In the genomic region with DNA sequence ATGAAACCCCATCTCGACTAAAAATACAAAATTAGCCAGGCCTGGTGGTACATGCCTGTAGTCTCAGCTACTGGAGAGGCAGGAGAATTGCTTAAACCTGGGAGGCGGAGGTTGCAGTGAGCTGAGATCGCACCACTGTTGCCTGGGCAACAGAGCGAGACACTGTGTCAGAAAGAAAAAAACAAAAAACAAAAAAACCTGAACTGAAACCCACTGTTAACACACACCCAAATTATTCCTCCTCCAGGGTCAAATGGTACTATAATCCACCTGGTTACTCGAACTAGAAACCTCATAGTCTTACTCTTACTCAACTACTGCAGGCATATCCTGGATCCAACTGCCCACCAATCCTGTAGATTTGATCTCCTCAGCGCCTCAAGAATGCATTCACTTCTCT, we compare ENCODE assay signal across 13 cellular contexts. TPM values are rescaled to one million over a fixed set of nuclear protein-coding genes. Genes with fewer than 3 reads are reported as not detected.
DNase-seq lines count a peak whose midpoint lies in the region; ATAC-seq and TF ChIP-seq lines count a peak whose summit lies in the region.
"Had no signal": no experiment of that assay in that cellular context is flagged by ENCODE, and none has a peak within 500 bp of the region (broad histone marks: within the 10 kb centered on the region; RNA-seq: fewer than 3 reads in every experiment).

No MANE protein-coding gene starts in this region.

- TF ChIP-seq CTCF in GM12865 (IDR thresholded peaks at IDR 0.05; ENCODE audit: insufficient read depth, low read depth, low read length, missing control alignments) (no peak), mammary epithelial cell (conservative IDR thresholded peaks at IDR 0.05 in 1 of 2, IDR thresholded peaks at IDR 0.05 in 1 of 2; ENCODE audit: extremely low read depth in 1 of 2, insufficient read depth in 1 of 2, low read depth in 1 of 2, low read length in 2 of 2) (no peak)

- no peaks in the 10 kb centered on the region for H3K79me2 ChIP-seq in mammary epithelial cell (ENCODE audit: insufficient read depth, low read length)

- H3K9ac ChIP-seq in mammary epithelial cell (ENCODE audit: insufficient read depth, low read length): no peak overlapping the region
- H3K9ac ChIP-seq: BLaER1 treated with 17β-estradiol and CSF1 and Interleukin-3, amounts not matched to agents 10 nM and 100 nM had no signal

- H3K27me3 ChIP-seq in mammary epithelial cell (ENCODE audit: insufficient read depth, low read length): no peaks in the 10 kb centered on the region
- H3K27me3 ChIP-seq: BLaER1 treated with 17β-estradiol and CSF1 and Interleukin-3, amounts not matched to agents 10 nM and 100 nM had no signal

- peaks cover 12% of the 10 kb centered on the region for H3K36me3 Mint-ChIP-seq in IgD-negative memory B cell

- H3K4me3 ChIP-seq in GM12865 (ENCODE audit: low read depth, low read length) (no peak overlapping the region), mammary epithelial cell (replicated peaks in 1 of 3; ENCODE audit: insufficient read depth in 1 of 3, low read depth in 2 of 3, low read length in 3 of 3) (no peak overlapping the region)
- H3K4me3 ChIP-seq: BLaER1 treated with 17β-estradiol and CSF1 and Interleukin-3, amounts not matched to agents 10 nM and 100 nM; lung had no signal

- no peak overlapping the region for H3K27ac ChIP-seq in mammary epithelial cell (ENCODE audit: insufficient read depth, low read depth, low read length)
- H3K27ac ChIP-seq: BLaER1 treated with 17β-estradiol and CSF1 and Interleukin-3, amounts not matched to agents 10 nM and 100 nM had no signal

- WGBS in mammary epithelial cell (ENCODE audit: low coverage, missing lambda C conversion rate): 89% methylated on average over 6 of the region's 6 CpGs

- H3K4me1 Mint-ChIP-seq in IgD-negative memory B cell: peaks cover 17 to 26% (median 26%) of the 10 kb centered on the region in 3 donors

- H3K4me2 ChIP-seq in mammary epithelial cell (ENCODE audit: insufficient read depth, low read depth, low read length): no peak overlapping the region
- H3K4me2 ChIP-seq: BLaER1 treated with 17β-estradiol and CSF1 and Interleukin-3, amounts not matched to agents 10 nM and 100 nM had no signal

- in situ Hi-C loops in mammary epithelial cell (cut with MboI; ENCODE audit: low sequenced_read_pairs in 2 of 2): no loop called here
- in situ Hi-C loops in ACHN (cut with HindIII; ENCODE audit: low pct_ligation_motif_present, low pct_unique_long_range_greater_than_20kb, low sequenced_read_pairs): no loop called here

- ATAC-seq in GM19351 (IDR thresholded peaks at IDR 0.05; ENCODE audit: unreplicated experiment) (peak; percentile 87), HG02852 (IDR thresholded peaks at IDR 0.05; ENCODE audit: unreplicated experiment) (peak; percentile 91)

- H4K20me1 ChIP-seq in mammary epithelial cell (ENCODE audit: insufficient read depth, low read length): no peaks in the 10 kb centered on the region
- H4K20me1 ChIP-seq: BLaER1 treated with 17β-estradiol and CSF1 and Interleukin-3, amounts not matched to agents 10 nM and 100 nM had no signal

- no peaks in the 10 kb centered on the region for H3K9me3 ChIP-seq in mammary epithelial cell (replicated peaks; ENCODE audit: insufficient read depth, low read length)
- H3K9me3 ChIP-seq: BLaER1 treated with 17β-estradiol and CSF1 and Interleukin-3, amounts not matched to agents 10 nM and 100 nM had no signal

- DNase-seq in GM12865 (ENCODE audit: low read depth) (peak; percentile 79), mammary epithelial cell (no peak), NCI-H2171 treated with DMSO at 0.1 percent for 48 hours (lab: John Stamatoyannopoulos, UW) (no peak), ACHN (no peak)
- DNase-seq in stimulated activated CD4-positive, alpha-beta T cell treated with anti-CD3 and anti-CD28 coated beads, Interleukin-4, amount 100 ng/mL, for 24 hours: no peak
- DNase-seq: activated CD4-positive, alpha-beta T cell treated with anti-CD3 and anti-CD28 coated beads, Interleukin-2, amount 50 U/mL, for 4 hours; MM.1S; stimulated activated naive CD4-positive, alpha-beta T cell had no signal

- peaks cover 10% of the 10 kb centered on the region for H3K36me3 ChIP-seq in mammary epithelial cell (ENCODE audit: insufficient read depth, low read length)

- intact Hi-C loops in mammary epithelial cell (cut with micrococcal nuclease): no loop called here

- H3K9me3 Mint-ChIP-seq in IgD-negative memory B cell: no peaks in the 10 kb centered on the region

- H3K27me3 Mint-ChIP-seq in IgD-negative memory B cell: peaks cover 1% of the 10 kb centered on the region

- CTCF ChIA-PET in mammary epithelial cell (lab: Charles Lee; ENCODE audit: low non-redundant PET): no interaction called here

- no TSS peak for BruUV-seq in mammary epithelial cell (replicated peaks; lab: Mats Ljungman, UMichigan)

- dilution Hi-C loops in mammary epithelial cell (cut with HindIII; ENCODE audit: low sequenced_read_pairs): no loop called here

- no peak overlapping the region for H2AFZ ChIP-seq in mammary epithelial cell (ENCODE audit: low read depth, low read length)

- no peaks in the 10 kb centered on the region for H3K4me1 ChIP-seq in mammary epithelial cell (ENCODE audit: insufficient read depth, low read length)
- H3K4me1 ChIP-seq: BLaER1 treated with 17β-estradiol and CSF1 and Interleukin-3, amounts not matched to agents 10 nM and 100 nM had no signal

- peak overlapping the region in 1 of 3 donors; percentile 98 for H3K27ac Mint-ChIP-seq in IgD-negative memory B cell

- H3K4me3 Mint-ChIP-seq in IgD-negative memory B cell: peak overlapping the region; percentile 71 to 87 (median 78)

RNA-seq across cellular contexts. Expression of a gene that starts 35.5 kb away (rescaled TPM):
- polyA plus RNA-seq in IgD-negative memory B cell (79.2 TPM), mammary epithelial cell (29.4 TPM)
- 10 to 100 TPM; 30.3 to 31.7 TPM for total RNA-seq in mammary epithelial cell
- 122 TPM for polyA minus RNA-seq in mammary epithelial cell
